Comparison of ENCODE assay signal across 22 cellular contexts in the genomic region with DNA sequence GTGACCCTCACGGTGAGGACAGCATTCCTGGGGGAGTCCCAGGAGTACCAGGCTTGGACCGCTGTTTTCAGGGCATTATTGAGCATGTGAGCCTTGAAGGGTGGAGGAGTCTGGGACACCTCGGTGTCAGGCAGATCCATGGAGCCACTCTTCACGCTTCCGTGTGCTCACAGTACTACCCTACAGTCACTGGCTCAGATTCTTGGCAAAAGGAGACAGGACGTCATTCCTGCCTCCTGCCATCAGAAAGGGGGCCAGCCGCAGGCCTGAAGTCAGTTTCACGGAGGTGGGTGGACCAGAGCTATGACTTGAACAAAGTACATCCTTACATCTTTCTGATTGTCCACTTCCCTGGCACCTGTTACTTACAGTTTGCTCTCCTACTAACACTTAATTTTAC.
"Had no signal": no experiment of that assay in that cellular context is flagged by ENCODE, and none has a peak within 500 bp of the region (broad histone marks: within the 10 kb centered on the region; RNA-seq: fewer than 3 reads in every experiment).

No MANE protein-coding gene starts in this region.

- H3K27ac ChIP-seq: left lung, lower lobe of right lung, neural progenitor cell, ovary, right atrium auricular region, right lobe of liver, tibial nerve, upper lobe of left lung had no signal

- H3K4me3 ChIP-seq: left lung, lower lobe of right lung, neural progenitor cell, ovary, right atrium auricular region, right lobe of liver, tibial nerve, upper lobe of left lung had no signal

- DNase-seq: hypothalamus; immature natural killer cell; kidney; left colon; left lung; lower lobe of right lung; mammary epithelial cell; mesendoderm; naive B cell; natural killer cell; nephron progenitor cell; ovary; right lobe of liver; stimulated activated CD4-positive, alpha-beta T cell treated with anti-CD3 and anti-CD28 coated beads, Interleukin-12 subunit alpha, Interleukin-12 subunit beta, amount 100 ng/mL, for 4 hours; stimulated activated CD4-positive, alpha-beta T cell treated with anti-CD3 and anti-CD28 coated beads, Interleukin-15, amount 100 ng/mL, for 24 hours; stimulated activated CD4-positive, alpha-beta T cell treated with anti-CD3 and anti-CD28 coated beads, Interleukin-4, amount 100 ng/mL, for 24 hours; stimulated activated naive CD4-positive, alpha-beta T cell; stimulated activated naive CD8-positive, alpha-beta T cell treated with anti-CD3 and anti-CD28 coated beads, Interleukin-15, amount 100 ng/mL, for 72 hours; upper lobe of left lung had no signal

- H3K9ac ChIP-seq: neural progenitor cell had no signal

- H3K27me3 ChIP-seq: neural progenitor cell, ovary, right atrium auricular region, right lobe of liver, upper lobe of left lung had no signal

- H3K9me3 ChIP-seq: left lung, lower lobe of right lung, ovary, right atrium auricular region, right lobe of liver, tibial nerve, upper lobe of left lung had no signal

- H2AFZ ChIP-seq: neural progenitor cell had no signal

- H3K4me2 ChIP-seq: neural progenitor cell had no signal

- H3K36me3 ChIP-seq: left lung, lower lobe of right lung, neural progenitor cell, ovary, right atrium auricular region, right lobe of liver, tibial nerve, upper lobe of left lung had no signal

- H3K4me1 ChIP-seq: left lung, lower lobe of right lung, right atrium auricular region, right lobe of liver, tibial nerve, upper lobe of left lung had no signal
